18 cellular contexts compared by ENCODE assay signal in genomic region chr17:6523809-6524355, GRCh38. TPM values are rescaled to one million over a fixed set of nuclear protein-coding genes. Genes with fewer than 3 reads are reported as not detected.
DNase-seq lines count a peak whose midpoint lies in the region; ATAC-seq, FAIRE-seq and TF ChIP-seq lines count a peak whose summit lies in the region.
"Had no signal": no experiment of that assay in that cellular context is flagged by ENCODE, and none has a peak within 500 bp of the region (broad histone marks: within the 10 kb centered on the region; RNA-seq: fewer than 3 reads in every experiment).

No MANE protein-coding gene starts in this region.

- H3K9me3 ChIP-seq in HCT116 (ENCODE audit: control insufficient read depth in 1 of 2, insufficient read depth in 1 of 2, low read depth in 1 of 2, low read length in 2 of 2) = no peaks in the 10 kb centered on the region
- no peaks in the 10 kb centered on the region for H3K9me3 ChIP-seq in astrocyte (ENCODE audit: insufficient read depth, low read depth, low read length)
- H3K9me3 ChIP-seq in upper lobe of right lung = no peaks in the 10 kb centered on the region

- CTCF ChIA-PET in HCT116 (lab: Charles Lee) = no interaction called here

- RAD21 ChIA-PET in HCT116 (lab: Charles Lee; ENCODE audit: low non-redundant PET in 1 of 2, low total read pairs in 2 of 2, uncharacterized antibody in 2 of 2, unreplicated experiment in 2 of 2) = no interaction called here

- H2AFZ ChIP-seq in HCT116 (ENCODE audit: low read depth, low read length, poor library complexity, severe bottlenecking) (no peak overlapping the region), astrocyte (ENCODE audit: low read depth, low read length) (no peak overlapping the region)
- H2AFZ ChIP-seq: GM23338 had no signal

- H3K4me1 ChIP-seq in HCT116 (ENCODE audit: control insufficient read depth in 1 of 2, insufficient read depth in 2 of 2, low read length in 2 of 2) = peaks cover 21 to 43% of the 10 kb centered on the region in 2 experiments
- H3K4me1 ChIP-seq in astrocyte (ENCODE audit: insufficient read depth, low read length) = peaks cover 16% of the 10 kb centered on the region
- H3K4me1 ChIP-seq in upper lobe of right lung = peaks cover 3% of the 10 kb centered on the region

- POLR2A ChIA-PET in HCT116 (lab: Charles Lee) = no interaction called here

- peaks cover 2% of the 10 kb centered on the region for H3K36me3 Mint-ChIP-seq in astrocyte (ENCODE audit: low read depth, unreplicated experiment)

- H3K36me3 ChIP-seq in HCT116 (ENCODE audit: control insufficient read depth in 1 of 2, insufficient read depth in 2 of 2, low read length in 2 of 2) (no peaks in the 10 kb centered on the region), astrocyte (ENCODE audit: insufficient read depth, low read length) (no peaks in the 10 kb centered on the region), upper lobe of right lung (no peaks in the 10 kb centered on the region)

- peaks cover 36% of the 10 kb centered on the region for H3K27me3 Mint-ChIP-seq in astrocyte (ENCODE audit: low read depth, unreplicated experiment)
- H3K27me3 Mint-ChIP-seq: B cell had no signal

- peaks cover 23% of the 10 kb centered on the region for H3K4me1 Mint-ChIP-seq in astrocyte (ENCODE audit: low read depth, unreplicated experiment)
- H3K4me1 Mint-ChIP-seq: B cell had no signal

- H3K79me2 ChIP-seq in HCT116 (ENCODE audit: insufficient read depth, low read length) (no peaks in the 10 kb centered on the region), astrocyte (ENCODE audit: insufficient read depth, low read length) (no peaks in the 10 kb centered on the region)

- H3K27ac Mint-ChIP-seq in astrocyte (ENCODE audit: unreplicated experiment) = no peak overlapping the region
- H3K27ac Mint-ChIP-seq: B cell, GM23338 had no signal

- peak overlapping the region; percentile 87 for H3K4me2 ChIP-seq in HCT116 (ENCODE audit: low read length)
- H3K4me2 ChIP-seq in astrocyte (ENCODE audit: low read length) = peak overlapping the region; percentile 57
- H3K4me2 ChIP-seq: GM23338 had no signal

- BruUV-seq in HCT116 (replicated peaks; lab: Mats Ljungman, UMichigan) = no TSS peak

- no peaks in the 10 kb centered on the region for H3K9me2 ChIP-seq in HCT116 (ENCODE audit: insufficient read depth)

- no peak for TF ChIP-seq POLR2A in HCT116 (IDR thresholded peaks at IDR 0.05; ENCODE audit: borderline replicate concordance, extremely low read depth, insufficient read depth, insufficient read length)

- H4K20me1 ChIP-seq in HCT116 (ENCODE audit: insufficient read depth) (no peaks in the 10 kb centered on the region), astrocyte (ENCODE audit: insufficient read depth, low read length) (no peaks in the 10 kb centered on the region)

- no peak for TF ChIP-seq RAD21 in HCT116 (IDR thresholded peaks at IDR 0.05; ENCODE audit: low read depth)

- ATAC-seq in HCT116 (peak; percentile 12; the same call in 1 of the 2 replicates), upper lobe of right lung (no peak)
- ATAC-seq: K562 had no signal

- peaks cover 3% of the 10 kb centered on the region for H3K9me3 Mint-ChIP-seq in astrocyte (ENCODE audit: unreplicated experiment)
- H3K9me3 Mint-ChIP-seq: GM23338 had no signal

- no peak for DNase-seq in HCT116 (ENCODE audit: low read depth, low spot score)
- no peak for DNase-seq in astrocyte (ENCODE audit: low read depth)
- DNase-seq in islet precursor cell = peak; percentile 39
- DNase-seq in upper lobe of right lung = peak; percentile 37
- no peak for DNase-seq in NCI-H226
- DNase-seq in cerebellar nuclear complex (lab: John Stamatoyannopoulos, UW) = no peak
- no peak for DNase-seq in AG20443 (ENCODE audit: low spot score)
- DNase-seq: COR-L47; NCI-H1105 treated with DMSO at 0.1 percent for 48 hours; NCI-H1694 treated with DMSO at 0.1 percent for 48 hours; NCI-H510A; NCI-H748 treated with DMSO at 0.1 percent for 48 hours; NK-92 treated with Interleukin-12 subunit alpha and Interleukin-12 subunit beta, amount 100 ng/mL, for 24 hours; SIG-M5 had no signal

- H3K27me3 ChIP-seq in HCT116 (ENCODE audit: insufficient read depth, low read length) = no peaks in the 10 kb centered on the region
- no peaks in the 10 kb centered on the region for H3K27me3 ChIP-seq in astrocyte (ENCODE audit: insufficient read depth, low read length)
- no peaks in the 10 kb centered on the region for H3K27me3 ChIP-seq in upper lobe of right lung

- no peak overlapping the region for H3K4me3 Mint-ChIP-seq in astrocyte (ENCODE audit: unreplicated experiment)
- H3K4me3 Mint-ChIP-seq: B cell, GM23338 had no signal

- H3K4me3 ChIP-seq in HCT116 (replicated peaks in 1 of 2; ENCODE audit: low read depth in 1 of 2, low read length in 2 of 2) (peak overlapping the region in 1 of 2 experiments; percentile 46; a peak in 2 of 4 replicates), astrocyte (ENCODE audit: insufficient read depth, low read depth, low read length) (no peak overlapping the region), upper lobe of right lung (no peak overlapping the region)
- H3K4me3 ChIP-seq: GM23338, K562 had no signal

- H3K27ac ChIP-seq in HCT116 (ENCODE audit: low read depth, low read length) (peak overlapping the region; percentile 29; the same call in 1 of the 2 replicates), astrocyte (ENCODE audit: low read depth, low read length) (no peak overlapping the region), upper lobe of right lung (no peak overlapping the region)

- TF ChIP-seq CTCF in HCT116 (IDR thresholded peaks at IDR 0.05 in 2 of 3, conservative IDR thresholded peaks at IDR 0.05 in 1 of 3; ENCODE audit: borderline replicate concordance in 1 of 3, insufficient read depth in 1 of 3, low read depth in 2 of 3, low read length in 2 of 3) (no peak), astrocyte (IDR thresholded peaks at IDR 0.05; ENCODE audit: insufficient read depth, low read depth, low read length) (no peak), upper lobe of right lung (IDR thresholded peaks at IDR 0.05) (no peak)

- peak overlapping the region; percentile 29 for H3K9ac ChIP-seq in HCT116 (ENCODE audit: low read length)
- H3K9ac ChIP-seq in astrocyte (ENCODE audit: low read length) = no peak overlapping the region

- no peak for FAIRE-seq in astrocyte (lab: Jason Lieb, UNC)
- FAIRE-seq: G401.6, K562 had no signal

- intact Hi-C loops in HCT116 (cut with micrococcal nuclease) = no loop called here
- intact Hi-C loops in upper lobe of right lung (cut with DNase I) = no loop called here

TF ChIP-seq in HCT116, 20 proteins besides CTCF, POLR2A, EP300 and RAD21 (continues in another document):
- TF ChIP-seq SP1 (IDR thresholded peaks at IDR 0.05; ENCODE audit: low read depth) (no peak), POLR2AphosphoS5 (IDR thresholded peaks at IDR 0.05; ENCODE audit: low read depth, low read length) (no peak), EZH2phosphoT487 (IDR thresholded peaks at IDR 0.05; ENCODE audit: borderline replicate concordance) (no peak), ZFX (IDR thresholded peaks at IDR 0.05) (no peak), JUND (IDR thresholded peaks at IDR 0.05) (no peak), YY1 (IDR thresholded peaks at IDR 0.05; ENCODE audit: extremely low read depth, insufficient replicate concordance, low read depth, low read length) (no peak), ZNF274 (IDR thresholded peaks at IDR 0.05; ENCODE audit: low read depth, low read length) (no peak), MAX (IDR thresholded peaks at IDR 0.05) (no peak), CEBPB (IDR thresholded peaks at IDR 0.05; ENCODE audit: low read depth) (no peak), CBX3 (IDR thresholded peaks at IDR 0.05; ENCODE audit: low read depth) (no peak), REST (IDR thresholded peaks at IDR 0.05; ENCODE audit: low read depth) (no peak)

RNA-seq across cellular contexts. Expression of gene PITPNM3, which starts 32.5 kb away (rescaled TPM):
- 4.2 TPM for total RNA-seq in HCT116 (2021; ENCODE audit: unreplicated experiment)
- polyA plus RNA-seq in HCT116 (2012) = 4.0 and 4.2 TPM in 2 replicates
- 1.0 and 1.3 TPM in 2 replicates for total RNA-seq in astrocyte
- total RNA-seq in upper lobe of right lung = 15.6 TPM

Comparison
In these comparisons a context has a peak if more than half of its experiments do, and no peak if none do; other contexts are left out.
1. DNase-seq: peak in islet precursor cell (single experiment) and upper lobe of right lung (single experiment); none in HCT116 (single experiment), astrocyte (single experiment), NCI-H226 (single experiment), cerebellar nuclear complex (0 of 2) and AG20443 (single experiment).